Comparison of ENCODE assay signal across 27 cellular contexts in the genomic region with DNA sequence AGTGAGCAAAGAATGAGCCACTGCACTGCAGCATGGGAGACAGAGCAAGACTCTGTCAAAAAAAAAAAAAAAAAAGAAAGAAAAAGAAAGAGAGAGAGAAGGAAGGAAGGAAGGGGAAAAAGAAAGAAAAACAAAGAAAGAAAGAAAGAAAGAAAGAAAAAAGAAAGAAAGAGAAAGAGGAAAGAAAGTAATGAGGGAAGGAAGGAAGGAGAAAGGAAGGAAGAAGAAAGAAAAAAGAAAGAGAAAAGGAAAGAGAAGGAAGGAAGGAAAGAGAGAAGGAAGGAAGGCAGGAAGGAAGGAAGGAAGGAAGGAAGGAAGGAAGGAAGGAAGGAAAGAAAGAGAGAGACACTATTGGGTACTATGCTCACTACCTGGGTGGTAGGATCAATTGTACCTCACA.
DNase-seq lines count a peak whose midpoint lies in the region; ATAC-seq, FAIRE-seq and TF ChIP-seq lines count a peak whose summit lies in the region.
"Had no signal": no experiment of that assay in that cellular context is flagged by ENCODE, and none has a peak within 500 bp of the region (broad histone marks: within the 10 kb centered on the region; RNA-seq: fewer than 3 reads in every experiment).

No MANE protein-coding gene starts in this region.

- H3K4me1 ChIP-seq in K562 (replicated peaks in 1 of 2; ENCODE audit: control insufficient read depth in 2 of 2, insufficient read depth in 2 of 2, low read length in 2 of 2) (no peaks in the 10 kb centered on the region), H9 (ENCODE audit: insufficient read depth, low read length) (no peaks in the 10 kb centered on the region)
- H3K4me1 ChIP-seq: BE2C, BLaER1 had no signal

- TF ChIP-seq POLR2A in K562 (conservative IDR thresholded peaks at IDR 0.05): no peak

- H2BK12ac ChIP-seq in H9 (ENCODE audit: insufficient read length, low read depth, low read length): no peak overlapping the region

- H4K8ac ChIP-seq in H9 (replicated peaks; ENCODE audit: insufficient read length, low read depth, low read length): no peak overlapping the region

- no peak overlapping the region for H2BK5ac ChIP-seq in H9 (ENCODE audit: insufficient read length, low read length)

- H2BK120ac ChIP-seq in H9 (ENCODE audit: low read depth, low read length, poor library complexity, severe bottlenecking): no peak overlapping the region

- H3K4me3 ChIP-seq in SK-N-MC: no peak overlapping the region
- H3K4me3 ChIP-seq in K562: no peak overlapping the region
- H3K4me3 ChIP-seq: BLaER1, GM12878 had no signal

- H3K9me3 Mint-ChIP-seq in natural killer cell (no peaks in the 10 kb centered on the region), H9 (no peaks in the 10 kb centered on the region)
- H3K9me3 Mint-ChIP-seq in natural killer cell treated with Interleukin-12 subunit alpha and Interleukin-12 subunit beta and Interleukin-15 and Interleukin-18, amount 100 ng/mL, for 72 hours: no peaks in the 10 kb centered on the region
- no peaks in the 10 kb centered on the region for H3K9me3 Mint-ChIP-seq in activated CD4-positive, alpha-beta memory T cell treated with anti-CD3 and anti-CD28 coated beads, Interleukin-2, amount 10 ng/mL, durations not matched to agents 7 days and 5 days

- H3K4me2 ChIP-seq in K562 (ENCODE audit: insufficient read depth, low read length): no peak overlapping the region
- H3K4me2 ChIP-seq in H9 (ENCODE audit: insufficient read depth, insufficient read length, low read length): no peak overlapping the region
- H3K4me2 ChIP-seq: BLaER1 had no signal

- H3K79me2 ChIP-seq in K562 (ENCODE audit: control insufficient read depth, insufficient read depth, low read length) (no peaks in the 10 kb centered on the region), H9 (ENCODE audit: insufficient read depth, low read length) (no peaks in the 10 kb centered on the region)

- H2AFZ ChIP-seq in K562 (ENCODE audit: low read depth, low read length): no peak overlapping the region
- no peak overlapping the region for H2AFZ ChIP-seq in H9 (ENCODE audit: low read length)

- H2BK20ac ChIP-seq in H9 (ENCODE audit: low read depth, low read length, poor library complexity, severe bottlenecking): no peak overlapping the region

- no peak overlapping the region for H2AK5ac ChIP-seq in H9 (ENCODE audit: insufficient read length, low read length)

- no peaks in the 10 kb centered on the region for H3K23me2 ChIP-seq in H9 (ENCODE audit: insufficient read length, low read depth, low read length, poor library complexity, severe bottlenecking)

- ATAC-seq in natural killer cell: no peak
- no peak for ATAC-seq in natural killer cell treated with Interleukin-12 subunit alpha and Interleukin-12 subunit beta and Interleukin-15 and Interleukin-18, amount 100 ng/mL, for 72 hours
- no peak for ATAC-seq in K562
- ATAC-seq: GM12878 had no signal

- CTCF ChIA-PET in K562 (lab: Yijun Ruan, JAX; ENCODE audit: low intra/inter-chr PET ratio): no interaction called here
- CTCF ChIA-PET in activated CD4-positive, alpha-beta memory T cell treated with anti-CD3 and anti-CD28 coated beads, Interleukin-2, amount 10 ng/mL, durations not matched to agents 7 days and 5 days (lab: Charles Lee): no interaction called here

- no peak for TF ChIP-seq RAD21 in K562 (CRISPR knock-in tag; conservative IDR thresholded peaks at IDR 0.05 in 1 of 2, IDR thresholded peaks at IDR 0.05 in 1 of 2)

- H3K36me3 Mint-ChIP-seq in natural killer cell (no peaks in the 10 kb centered on the region), H9 (ENCODE audit: insufficient read depth in 1 of 3, low read depth in 3 of 3) (no peaks in the 10 kb centered on the region)
- H3K36me3 Mint-ChIP-seq in natural killer cell treated with Interleukin-12 subunit alpha and Interleukin-12 subunit beta and Interleukin-15 and Interleukin-18, amount 100 ng/mL, for 72 hours: no peaks in the 10 kb centered on the region
- H3K36me3 Mint-ChIP-seq in activated CD4-positive, alpha-beta memory T cell treated with anti-CD3 and anti-CD28 coated beads, Interleukin-2, amount 10 ng/mL, durations not matched to agents 7 days and 5 days (ENCODE audit: low read depth): no peaks in the 10 kb centered on the region
- H3K36me3 Mint-ChIP-seq: CD14-positive monocyte; CD4-positive, alpha-beta memory T cell; CD4-positive, CD25-positive, alpha-beta regulatory T cell; CD8-positive, alpha-beta memory T cell had no signal

- in situ Hi-C loops in K562 (cut with MboI): no loop called here

- no peaks in the 10 kb centered on the region for H3K4me1 Mint-ChIP-seq in natural killer cell
- H3K4me1 Mint-ChIP-seq in natural killer cell treated with Interleukin-12 subunit alpha and Interleukin-12 subunit beta and Interleukin-15 and Interleukin-18, amount 100 ng/mL, for 72 hours (ENCODE audit: low read depth in 2 of 2): no peaks in the 10 kb centered on the region
- no peaks in the 10 kb centered on the region for H3K4me1 Mint-ChIP-seq in activated CD4-positive, alpha-beta memory T cell treated with anti-CD3 and anti-CD28 coated beads, Interleukin-2, amount 10 ng/mL, durations not matched to agents 7 days and 5 days
- H3K4me1 Mint-ChIP-seq in H9: peaks cover 0 to 7% of the 10 kb centered on the region in 2 experiments; a peak in 2 of 4 replicates
- H3K4me1 Mint-ChIP-seq: CD14-positive monocyte; CD4-positive, alpha-beta memory T cell; CD4-positive, CD25-positive, alpha-beta regulatory T cell; CD8-positive, alpha-beta memory T cell had no signal

- no peak overlapping the region for H3K23ac ChIP-seq in H9 (ENCODE audit: insufficient read length, low read depth, low read length)

- BruUV-seq in K562 (replicated peaks; lab: Mats Ljungman, UMichigan): no TSS peak

- no peak for TF ChIP-seq EP300 in K562 (IDR thresholded peaks at IDR 0.05; ENCODE audit: low read length)

- H4K91ac ChIP-seq in H9 (ENCODE audit: insufficient read length, low read depth, low read length): no peak overlapping the region

- TF ChIP-seq CTCF in natural killer cell (IDR thresholded peaks at IDR 0.05) (no peak), K562 (IDR thresholded peaks at IDR 0.05 in 2 of 3, conservative IDR thresholded peaks at IDR 0.05 in 1 of 3; ENCODE audit: insufficient read depth in 2 of 3, low read depth in 1 of 3, low read length in 3 of 3) (no peak), H9 (conservative IDR thresholded peaks at IDR 0.05) (no peak)

- FAIRE-seq in K562 (lab: Jason Lieb, UNC): no peak
- FAIRE-seq: A204.1, GM12878, GM12892, GM18507 had no signal

- H3K27ac ChIP-seq in SK-N-MC: peak overlapping the region; percentile 33; the same call in 1 of the 2 replicates
- H3K27ac ChIP-seq in K562 (ENCODE audit: extremely low read depth, low read depth, low read length): no peak overlapping the region
- H3K27ac ChIP-seq in H9 (ENCODE audit: insufficient read length, low read depth, low read length): no peak overlapping the region
- H3K27ac ChIP-seq: BLaER1 had no signal

- H3K9me1 ChIP-seq in K562 (ENCODE audit: control insufficient read depth, insufficient read depth, low read length): no peaks in the 10 kb centered on the region

- H3K18ac ChIP-seq in H9 (ENCODE audit: insufficient read length, low read depth, low read length): no peak overlapping the region

- no peak overlapping the region for H3K56ac ChIP-seq in H9 (ENCODE audit: insufficient read length, low read depth, low read length)

- H3K9me3 ChIP-seq in SK-N-MC (ENCODE audit: low read depth, low read length): no peaks in the 10 kb centered on the region
- no peaks in the 10 kb centered on the region for H3K9me3 ChIP-seq in K562 (replicated peaks; ENCODE audit: control insufficient read depth, insufficient read depth, low read depth, low read length)
- H3K9me3 ChIP-seq in H9 (ENCODE audit: control insufficient read depth, low read depth, low read length): no peaks in the 10 kb centered on the region
- H3K9me3 ChIP-seq: BE2C, BLaER1 had no signal

- H2BK15ac ChIP-seq in H9 (ENCODE audit: low read depth, low read length): no peak overlapping the region

- H3K4ac ChIP-seq in H9 (ENCODE audit: low read depth, low read length): no peak overlapping the region

- H3T11ph ChIP-seq in H9 (ENCODE audit: low read length): no peak overlapping the region

- H3K27me3 Mint-ChIP-seq in natural killer cell (ENCODE audit: low read depth in 2 of 2) (peaks cover 0 to 2% of the 10 kb centered on the region in 2 donors), H9 (ENCODE audit: low read depth) (peaks cover 9% of the 10 kb centered on the region)
- peaks cover 0 to 17% of the 10 kb centered on the region in 2 donors for H3K27me3 Mint-ChIP-seq in natural killer cell treated with Interleukin-12 subunit alpha and Interleukin-12 subunit beta and Interleukin-15 and Interleukin-18, amount 100 ng/mL, for 72 hours
- H3K27me3 Mint-ChIP-seq in activated CD4-positive, alpha-beta memory T cell treated with anti-CD3 and anti-CD28 coated beads, Interleukin-2, amount 10 ng/mL, durations not matched to agents 7 days and 5 days: no peaks in the 10 kb centered on the region
- H3K27me3 Mint-ChIP-seq: CD4-positive, CD25-positive, alpha-beta regulatory T cell had no signal

- H4K20me1 ChIP-seq in K562 (replicated peaks; ENCODE audit: control insufficient read depth, insufficient read depth, low read length) (no peaks in the 10 kb centered on the region), H9 (ENCODE audit: control insufficient read depth, insufficient read depth, insufficient read length) (no peaks in the 10 kb centered on the region)
- H4K20me1 ChIP-seq: BLaER1 had no signal

- POLR2A ChIA-PET in K562 (lab: Yijun Ruan, JAX): no interaction called here
- POLR2A ChIA-PET in activated CD4-positive, alpha-beta memory T cell treated with anti-CD3 and anti-CD28 coated beads, Interleukin-2, amount 10 ng/mL, durations not matched to agents 7 days and 5 days (lab: Charles Lee): no interaction called here

- H3K36me3 ChIP-seq in SK-N-MC (ENCODE audit: insufficient read depth, low read length) (no peaks in the 10 kb centered on the region), K562 (ENCODE audit: control insufficient read depth, insufficient read depth, low read length) (no peaks in the 10 kb centered on the region)
- H3K36me3 ChIP-seq: BE2C, BLaER1 had no signal

- no peaks in the 10 kb centered on the region for H3K27me3 ChIP-seq in K562 (ENCODE audit: control insufficient read depth in 2 of 2, insufficient read depth in 2 of 2, low read length in 2 of 2)
- no peaks in the 10 kb centered on the region for H3K27me3 ChIP-seq in H9 (ENCODE audit: insufficient read depth, low read length)
- H3K27me3 ChIP-seq: BLaER1 had no signal

- intact Hi-C loops in natural killer cell (cut with micrococcal nuclease) (no loop called here), K562 (cut with micrococcal nuclease) (no loop called here)

- no peak overlapping the region for H3K27ac Mint-ChIP-seq in natural killer cell
- H3K27ac Mint-ChIP-seq in natural killer cell treated with Interleukin-12 subunit alpha and Interleukin-12 subunit beta and Interleukin-15 and Interleukin-18, amount 100 ng/mL, for 72 hours: no peak overlapping the region
- no peak overlapping the region for H3K27ac Mint-ChIP-seq in activated CD4-positive, alpha-beta memory T cell treated with anti-CD3 and anti-CD28 coated beads, Interleukin-2, amount 10 ng/mL, durations not matched to agents 7 days and 5 days
- H3K27ac Mint-ChIP-seq in H9: no peak overlapping the region
- H3K27ac Mint-ChIP-seq: CD4-positive, alpha-beta memory T cell; CD4-positive, CD25-positive, alpha-beta regulatory T cell; CD8-positive, alpha-beta memory T cell had no signal

- DNase-seq in natural killer cell (no peak), SK-N-MC (ENCODE audit: low read depth, low spot score) (no peak), K562 (ENCODE audit: extremely low read depth in 1 of 4, low spot score in 3 of 4) (no peak), H9 (no peak)
- no peak for DNase-seq in natural killer cell treated with Interleukin-12 subunit alpha and Interleukin-12 subunit beta and Interleukin-15 and Interleukin-18, amount 100 ng/mL, for 72 hours (ENCODE audit: low spot score)
- no peak for DNase-seq in activated CD4-positive, alpha-beta memory T cell treated with anti-CD3 and anti-CD28 coated beads, Interleukin-2, amount 10 ng/mL, durations not matched to agents 7 days and 5 days
- DNase-seq: 8988T; ACHN; BE2C; C1 segment of cervical spinal cord; CD4-positive, alpha-beta memory T cell; CD4-positive, CD25-positive, alpha-beta regulatory T cell; CD8-positive, alpha-beta memory T cell; COR-L47; DMS 273 treated with DMSO at 0.1 percent for 48 hours; DMS153; DMS53; DMS79; DND-41; EL; GDM1 had no signal

- H3K9ac ChIP-seq in SK-N-MC (ENCODE audit: insufficient read length): no peak overlapping the region
- no peak overlapping the region for H3K9ac ChIP-seq in K562 (ENCODE audit: insufficient read depth in 1 of 2, low read depth in 2 of 2, low read length in 2 of 2)
- H3K9ac ChIP-seq in H9 (ENCODE audit: extremely low read depth, insufficient read length, low read length): no peak overlapping the region
- H3K9ac ChIP-seq: BLaER1 had no signal

- no peak overlapping the region for H4K5ac ChIP-seq in H9 (ENCODE audit: insufficient read length, low read depth, low read length)

- no peak overlapping the region for H3K14ac ChIP-seq in H9 (ENCODE audit: insufficient read depth, low read length)

- H3K4me3 Mint-ChIP-seq in natural killer cell (peak overlapping the region; percentile 49), H9 (no peak overlapping the region)
- no peak overlapping the region for H3K4me3 Mint-ChIP-seq in natural killer cell treated with Interleukin-12 subunit alpha and Interleukin-12 subunit beta and Interleukin-15 and Interleukin-18, amount 100 ng/mL, for 72 hours
- H3K4me3 Mint-ChIP-seq in activated CD4-positive, alpha-beta memory T cell treated with anti-CD3 and anti-CD28 coated beads, Interleukin-2, amount 10 ng/mL, durations not matched to agents 7 days and 5 days: no peak overlapping the region
- H3K4me3 Mint-ChIP-seq: CD14-positive monocyte; CD4-positive, alpha-beta memory T cell; CD8-positive, alpha-beta memory T cell had no signal

- H3K79me1 ChIP-seq in H9 (ENCODE audit: insufficient read depth, low read depth, low read length, poor library complexity, severe bottlenecking): no peaks in the 10 kb centered on the region
